ENCODE assay signal across 8 cellular contexts in genomic region chr19:45467115-45467455, GRCh38. TPM values are rescaled to one million over a fixed set of nuclear protein-coding genes. Genes with fewer than 3 reads are reported as not detected.
DNase-seq lines count a peak whose midpoint lies in the region; ATAC-seq and TF ChIP-seq lines count a peak whose summit lies in the region.

No MANE protein-coding gene starts in this region.

- no peak for DNase-seq in CD4-positive, alpha-beta T cell
- DNase-seq in MG63, result no peak
- no peak for DNase-seq in dorsolateral prefrontal cortex
- DNase-seq in neural crest cell (ENCODE audit: low read depth, low spot score), result no peak

- H3K27ac ChIP-seq in CD4-positive, alpha-beta T cell (ENCODE audit: low read depth, low read length), result peak overlapping the region; percentile 96
- peak overlapping the region in 52 of 59 donors; percentile 6 to 98 (median 89) for H3K27ac ChIP-seq in dorsolateral prefrontal cortex

- POLR2A ChIA-PET in CD4-positive, alpha-beta T cell (lab: Charles Lee), result interaction anchor here (0.6 to 4.9 kb wide), 8 partner anchors 11 to 303 kb away, joined by 3 to 119 read pairs (median 5); partner anchors contain the start of gene OPA3

- no peaks in the 10 kb centered on the region for H3K27me3 ChIP-seq in CD4-positive, alpha-beta T cell (ENCODE audit: control insufficient read depth, insufficient read depth, low read length)
- H3K27me3 ChIP-seq in MG63, result no peaks in the 10 kb centered on the region
- no peaks in the 10 kb centered on the region for H3K27me3 ChIP-seq in dorsolateral prefrontal cortex

- intact Hi-C loops in CD4-positive, alpha-beta T cell (cut with DNase I, micrococcal nuclease), result loop anchor here (1.0 kb wide), 1 partner anchor 16 kb away; no protein-coding TSS in a partner anchor
- intact Hi-C loops in dorsolateral prefrontal cortex (cut with DNase I), result loop anchor here in 1 of 2 donors (5.0 kb wide), 1 partner anchor 510 kb away; the partner anchor contains the start of gene CLPTM1

- peak overlapping the region; percentile 96 for H3K4me3 Mint-ChIP-seq in CD4-positive, alpha-beta T cell
- peak overlapping the region; percentile 89 for H3K4me3 Mint-ChIP-seq in neural crest cell

- H3K4me1 Mint-ChIP-seq in CD4-positive, alpha-beta T cell (ENCODE audit: low read depth), result peaks cover 29% of the 10 kb centered on the region
- peaks cover 23% of the 10 kb centered on the region for H3K4me1 Mint-ChIP-seq in neural crest cell

- no peaks in the 10 kb centered on the region for H3K9me3 ChIP-seq in CD4-positive, alpha-beta T cell (ENCODE audit: control insufficient read depth, low read length)
- no peaks in the 10 kb centered on the region for H3K9me3 ChIP-seq in MG63

- H3K36me3 Mint-ChIP-seq in CD4-positive, alpha-beta T cell (ENCODE audit: low read depth), result peaks cover 25% of the 10 kb centered on the region
- H3K36me3 Mint-ChIP-seq in neural crest cell (ENCODE audit: low read depth), result no peaks in the 10 kb centered on the region

- H3K4me3 ChIP-seq in MG63, result peak overlapping the region; percentile 77
- peak overlapping the region; percentile 46 to 97 (median 77) for H3K4me3 ChIP-seq in dorsolateral prefrontal cortex

- no peaks in the 10 kb centered on the region for H3K36me3 ChIP-seq in MG63

- no peak for TF ChIP-seq CTCF in CD4-positive, alpha-beta T cell (IDR thresholded peaks at IDR 0.05)
- peak in 2 of 56 donors; percentile 25 to 41 for TF ChIP-seq CTCF in dorsolateral prefrontal cortex (IDR thresholded peaks at IDR 0.05 in 54 of 56, conservative IDR thresholded peaks at IDR 0.05 in 2 of 56; ENCODE audit: low read depth in 1 of 56, partially characterized antibody in 56 of 56)
- TF ChIP-seq CTCF in neural crest cell (conservative IDR thresholded peaks at IDR 0.05), result no peak

- no peak for ATAC-seq in CD4-positive, alpha-beta T cell (ENCODE audit: poor library complexity)
- ATAC-seq in HG03025 (IDR thresholded peaks at IDR 0.05; ENCODE audit: low FRiP score, unreplicated experiment), result no peak
- ATAC-seq in HG03108 (IDR thresholded peaks at IDR 0.05; ENCODE audit: unreplicated experiment), result no peak
- ATAC-seq in GM21390 (IDR thresholded peaks at IDR 0.05; ENCODE audit: unreplicated experiment), result no peak
- ATAC-seq in GM21529 (IDR thresholded peaks at IDR 0.05; ENCODE audit: unreplicated experiment), result no peak

- peak overlapping the region; percentile 98 for H3K27ac Mint-ChIP-seq in CD4-positive, alpha-beta T cell
- no peak overlapping the region for H3K27ac Mint-ChIP-seq in neural crest cell (ENCODE audit: unreplicated experiment)

- CTCF ChIA-PET in CD4-positive, alpha-beta T cell (lab: Charles Lee), result interaction anchor here (1.5 to 7.1 kb wide), 5 partner anchors 10 to 175 kb away, joined by 6 to 128 read pairs (median 7); no protein-coding TSS in a partner anchor

- no peaks in the 10 kb centered on the region for H3K9me3 Mint-ChIP-seq in CD4-positive, alpha-beta T cell
- no peaks in the 10 kb centered on the region for H3K9me3 Mint-ChIP-seq in neural crest cell

- peaks cover 11% of the 10 kb centered on the region for H3K27me3 Mint-ChIP-seq in CD4-positive, alpha-beta T cell
- peaks cover 33% of the 10 kb centered on the region for H3K27me3 Mint-ChIP-seq in neural crest cell (ENCODE audit: low read depth)

RNA-seq across cellular contexts. Expression of gene FOSB, which starts 0.7 kb away (rescaled TPM):
- total RNA-seq in CD4-positive, alpha-beta T cell, result 100 to 1,000 TPM; 422 to 424 TPM
- total RNA-seq in MG63 (2014; rRNA removed; shearing (Covaris generic); ENCODE audit: low replicate concordance), result 0.33 TPM in 1 of 2 replicates, not detected in the other
- 100 to 1,000 TPM in 2 of 120 experiments, 10 to 100 TPM in 32, 1 to 10 TPM in 86; 2.6 to 168 (median 7.7) TPM for total RNA-seq in dorsolateral prefrontal cortex
- 0.26 and 0.45 TPM in 2 replicates for total RNA-seq in neural crest cell

RNA-seq across cellular contexts. Expression of gene RTN2, which starts 29.8 kb away (rescaled TPM):
- under 1 TPM; 0.60 to 0.70 TPM for total RNA-seq in CD4-positive, alpha-beta T cell
- 4.9 and 6.1 TPM in 2 replicates for total RNA-seq in MG63 (2014; rRNA removed; shearing (Covaris generic); ENCODE audit: low replicate concordance)
- total RNA-seq in dorsolateral prefrontal cortex (100 to 1,000 TPM in 2 of 120 experiments, 10 to 100 TPM in 118; 18.9 to 124 (median 63.4) TPM), neural crest cell (16.2 and 19.8 TPM in 2 replicates)

RNA-seq across cellular contexts. Expression of gene PPM1N, which starts 31.2 kb away (rescaled TPM):
- 1 to 10 TPM; 3.3 to 3.5 TPM for total RNA-seq in CD4-positive, alpha-beta T cell
- total RNA-seq in MG63 (2014; rRNA removed; shearing (Covaris generic); ENCODE audit: low replicate concordance), result 6.6 TPM in 1 of 2 replicates, not detected in the other
- total RNA-seq in dorsolateral prefrontal cortex (1 to 10 TPM in 108 of 120 experiments, under 1 TPM in 12; 0.59 to 4.9 (median 1.9) TPM), neural crest cell (not detected in 2 replicates)

RNA-seq across cellular contexts. Expression of gene VASP, which starts 40.2 kb away (rescaled TPM):
- 10 to 100 TPM; 49.9 to 55.5 TPM for total RNA-seq in CD4-positive, alpha-beta T cell
- total RNA-seq in MG63 (2014; rRNA removed; shearing (Covaris generic); ENCODE audit: low replicate concordance), result 129 and 196 TPM in 2 replicates
- 10 to 100 TPM in 118 of 120 experiments, 1 to 10 TPM in 2; 7.0 to 36.7 (median 18.3) TPM for total RNA-seq in dorsolateral prefrontal cortex
- 46.1 and 49.9 TPM in 2 replicates for total RNA-seq in neural crest cell

RNA-seq across cellular contexts. Expression of gene ERCC1, which starts 43.4 kb away (rescaled TPM):
- total RNA-seq in CD4-positive, alpha-beta T cell, result 10 to 100 TPM; 32.5 to 32.6 TPM
- 118 and 167 TPM in 2 replicates for total RNA-seq in MG63 (2014; rRNA removed; shearing (Covaris generic); ENCODE audit: low replicate concordance)
- total RNA-seq in dorsolateral prefrontal cortex (10 to 100 TPM; 64.1 to 99.4 (median 79.0) TPM), neural crest cell (111 and 115 TPM in 2 replicates)
